ENCODE assay signal across 9 cellular contexts in the genomic region with DNA sequence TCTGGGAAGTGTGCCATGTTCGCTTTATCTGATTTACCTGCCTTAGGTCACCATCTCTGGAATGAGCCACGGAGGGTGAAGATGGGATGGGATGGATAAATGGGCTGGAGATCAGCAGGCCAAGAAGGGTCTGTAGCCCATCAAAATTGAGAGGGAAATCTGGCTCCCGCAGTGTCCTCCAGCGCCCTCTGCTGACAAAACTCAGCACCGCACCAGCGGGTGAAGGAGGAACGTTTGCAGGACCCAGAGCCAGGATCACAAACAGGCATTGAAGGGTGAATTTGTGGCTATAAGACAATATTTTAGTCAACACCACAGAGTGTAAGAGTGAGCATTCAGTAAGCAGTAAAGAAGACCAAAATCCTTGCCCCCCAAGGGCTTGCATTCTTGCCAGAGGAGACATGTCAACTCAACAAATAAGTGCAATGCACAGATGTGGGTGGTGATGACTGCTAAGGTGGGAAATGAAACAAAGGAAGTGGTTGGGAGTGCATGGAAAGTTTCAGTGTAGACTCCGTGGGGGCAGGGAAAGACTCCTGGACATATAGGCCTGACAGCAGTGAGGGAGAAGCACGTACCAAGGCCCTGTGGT.
A peak's percentile ranks its signal among the peaks of the same experiment; 100 is the strongest.
DNase-seq lines count a peak whose midpoint lies in the region; ATAC-seq and TF ChIP-seq lines count a peak whose summit lies in the region.
"Had no signal": no experiment of that assay in that cellular context is flagged by ENCODE, and none has a peak within 500 bp of the region (broad histone marks: within the 10 kb centered on the region; RNA-seq: fewer than 3 reads in every experiment).

No MANE protein-coding gene starts in this region.

- H3K9me3 Mint-ChIP-seq in activated CD4-positive, alpha-beta T cell treated with anti-CD3 and anti-CD28 coated beads, Interleukin-2, amount 10 ng/mL, durations not matched to agents 24 days and 14 days, result no peaks in the 10 kb centered on the region

- H3K36me3 Mint-ChIP-seq in activated CD4-positive, alpha-beta T cell treated with anti-CD3 and anti-CD28 coated beads, Interleukin-2, amount 10 ng/mL, durations not matched to agents 24 days and 14 days (ENCODE audit: low read depth), result no peaks in the 10 kb centered on the region

- intact Hi-C loops in activated CD4-positive, alpha-beta T cell treated with anti-CD3 and anti-CD28 coated beads, Interleukin-2, amount 10 ng/mL, durations not matched to agents 24 days and 14 days (cut with micrococcal nuclease), result no loop called here

- in situ Hi-C loops in GM13977 (cut with MboI; ENCODE audit: low pct_unique_long_range_greater_than_20kb, low sequenced_read_pairs, unreplicated experiment), result no loop called here

- H3K4me3 Mint-ChIP-seq in activated CD4-positive, alpha-beta T cell treated with anti-CD3 and anti-CD28 coated beads, Interleukin-2, amount 10 ng/mL, durations not matched to agents 24 days and 14 days, result no peak overlapping the region

- peak; percentile 68 for TF ChIP-seq CTCF in GM13977 (IDR thresholded peaks at IDR 0.05; ENCODE audit: extremely low read depth, insufficient read depth, missing control alignments)

- peak; percentile 23 for ATAC-seq in left lobe of liver
- no peak for ATAC-seq in HG03469 (IDR thresholded peaks at IDR 0.05; ENCODE audit: unreplicated experiment)

- peaks cover 4% of the 10 kb centered on the region for H3K27me3 Mint-ChIP-seq in activated CD4-positive, alpha-beta T cell treated with anti-CD3 and anti-CD28 coated beads, Interleukin-2, amount 10 ng/mL, durations not matched to agents 24 days and 14 days

- DNase-seq in AG20443 (ENCODE audit: low spot score), result peak; percentile 43
- no peak for DNase-seq in GM13977 (ENCODE audit: low spot score)
- peak; percentile 78 for DNase-seq in activated CD4-positive, alpha-beta T cell treated with anti-CD3 and anti-CD28 coated beads, Interleukin-2, amount 10 ng/mL, durations not matched to agents 24 days and 14 days
- no peak for DNase-seq in left lobe of liver (ENCODE audit: low spot score)
- no peak for DNase-seq in NCI-H1048 (lab: John Stamatoyannopoulos, UW)
- DNase-seq in NCI-H1694 (lab: John Stamatoyannopoulos, UW), result no peak
- no peak for DNase-seq in ureter (ENCODE audit: low spot score)
- DNase-seq: kidney glomerular epithelial cell had no signal

- no peak overlapping the region for H3K27ac Mint-ChIP-seq in activated CD4-positive, alpha-beta T cell treated with anti-CD3 and anti-CD28 coated beads, Interleukin-2, amount 10 ng/mL, durations not matched to agents 24 days and 14 days

- H3K4me1 Mint-ChIP-seq in activated CD4-positive, alpha-beta T cell treated with anti-CD3 and anti-CD28 coated beads, Interleukin-2, amount 10 ng/mL, durations not matched to agents 24 days and 14 days, result peaks cover 14% of the 10 kb centered on the region

Comparison
In these comparisons a context has a peak if more than half of its experiments do, and no peak if none do; other contexts are left out.
1. DNase-seq: peak in AG20443 (single experiment) and activated CD4-positive, alpha-beta T cell treated with anti-CD3 and anti-CD28 coated beads, Interleukin-2, amount 10 ng/mL, durations not matched to agents 24 days and 14 days (single experiment); none in GM13977 (single experiment), left lobe of liver (single experiment), NCI-H1048 (single experiment), NCI-H1694 (single experiment) and ureter (single experiment).